10 cellular contexts compared by ENCODE assay signal in genomic region chr14:65926935-65927700, GRCh38.
A peak's percentile ranks its signal among the peaks of the same experiment; 100 is the strongest.
DNase-seq lines count a peak whose midpoint lies in the region; ATAC-seq and TF ChIP-seq lines count a peak whose summit lies in the region.
"Had no signal": no experiment of that assay in that cellular context is flagged by ENCODE, and none has a peak within 500 bp of the region (broad histone marks: within the 10 kb centered on the region; RNA-seq: fewer than 3 reads in every experiment).

No MANE protein-coding gene starts in this region.

- peaks cover 45% of the 10 kb centered on the region for H3K4me1 ChIP-seq in CD4-positive, CD25-positive, alpha-beta regulatory T cell (ENCODE audit: control insufficient read depth, insufficient read depth, low read length, poor library complexity, severe bottlenecking)
- peaks cover 29% of the 10 kb centered on the region for H3K4me1 ChIP-seq in GM23338 (ENCODE audit: insufficient read depth)
- H3K4me1 ChIP-seq in PC-9 (replicated peaks; ENCODE audit: insufficient read depth) = 0 out of 2 replicates have a peak, but pooled peaks cover 18% of the 10 kb centered on the region
- H3K4me1 ChIP-seq in prostate gland (replicated peaks) = no peaks in the 10 kb centered on the region
- no peaks in the 10 kb centered on the region for H3K4me1 ChIP-seq in left ventricle myocardium inferior
- H3K4me1 ChIP-seq: left lung had no signal

- in situ Hi-C loops in GM13977 (cut with MboI; ENCODE audit: low pct_unique_long_range_greater_than_20kb, low sequenced_read_pairs, unreplicated experiment) = no loop called here

- no peaks in the 10 kb centered on the region for H4K20me1 ChIP-seq in GM23338 (replicated peaks; ENCODE audit: insufficient read depth)
- no peaks in the 10 kb centered on the region for H4K20me1 ChIP-seq in PC-9 (ENCODE audit: insufficient read depth)

- BruUV-seq in PC-9 (replicated peaks; lab: Mats Ljungman, UMichigan) = no TSS peak

- no peaks in the 10 kb centered on the region for H3K27me3 Mint-ChIP-seq in CD4-positive, CD25-positive, alpha-beta regulatory T cell
- H3K27me3 Mint-ChIP-seq in GM23338 (ENCODE audit: insufficient read depth, low read depth, poor library complexity) = peaks cover 17% of the 10 kb centered on the region
- H3K27me3 Mint-ChIP-seq in effector memory CD8-positive, alpha-beta T cell = no peaks in the 10 kb centered on the region
- H3K27me3 Mint-ChIP-seq: dendritic cell treated with granulocyte-macrophage colony-stimulating factor and Interleukin-4, amounts not matched to agents 40 ng/mL and 50 ng/mL, for 4 days had no signal

- peak in 1 of 3 donors; percentile 56 for DNase-seq in CD4-positive, CD25-positive, alpha-beta regulatory T cell
- DNase-seq in GM23338 (ENCODE audit: low spot score) (no peak), PC-9 (no peak), prostate gland (ENCODE audit: low spot score) (no peak), amygdala (lab: John Stamatoyannopoulos, UW) (no peak), GM13977 (ENCODE audit: low spot score) (no peak), left ventricle myocardium inferior (no peak)
- no peak for DNase-seq in effector memory CD8-positive, alpha-beta T cell
- DNase-seq: left lung had no signal

- POLR2A ChIA-PET in PC-9 (lab: Charles Lee; ENCODE audit: unreplicated experiment) = interaction anchor here (0.7 kb wide), 1 partner anchor 543 kb away, joined by 4 read pairs; no protein-coding TSS in a partner anchor

- CTCF ChIA-PET in PC-9 (lab: Charles Lee) = interaction anchor here (0.6 kb wide), 1 partner anchor 230 kb away, joined by 5 read pairs; no protein-coding TSS in a partner anchor

- H3K9me2 ChIP-seq in GM23338 (ENCODE audit: insufficient read depth) = 0 out of 2 replicates have a peak, but pooled peaks cover 4% of the 10 kb centered on the region
- no peaks in the 10 kb centered on the region for H3K9me2 ChIP-seq in PC-9 (ENCODE audit: insufficient read depth)

- no peak for ATAC-seq in CD4-positive, CD25-positive, alpha-beta regulatory T cell (ENCODE audit: low read depth in 2 of 2)
- no peak for ATAC-seq in GM23338
- ATAC-seq in effector memory CD8-positive, alpha-beta T cell (replicated peaks) = no peak

- H3K9me3 ChIP-seq in CD4-positive, CD25-positive, alpha-beta regulatory T cell (ENCODE audit: control insufficient read depth in 2 of 2, low read length in 2 of 2) = no peaks in the 10 kb centered on the region
- H3K9me3 ChIP-seq in PC-9 (ENCODE audit: insufficient read depth, low read depth) (no peaks in the 10 kb centered on the region), prostate gland (no peaks in the 10 kb centered on the region), left ventricle myocardium inferior (replicated peaks) (no peaks in the 10 kb centered on the region)
- H3K9me3 ChIP-seq: left lung had no signal

- H3K36me3 Mint-ChIP-seq in CD4-positive, CD25-positive, alpha-beta regulatory T cell = peaks cover 11% of the 10 kb centered on the region
- no peaks in the 10 kb centered on the region for H3K36me3 Mint-ChIP-seq in GM23338 (ENCODE audit: low read depth)
- peaks cover 3% of the 10 kb centered on the region for H3K36me3 Mint-ChIP-seq in effector memory CD8-positive, alpha-beta T cell (ENCODE audit: insufficient read depth)

- 0 out of 2 replicates have a peak overlapping the region, but pooled peaks have one; percentile 30 for H3K4me2 ChIP-seq in GM23338
- H3K4me2 ChIP-seq in PC-9 = peak overlapping the region; percentile 57

- TF ChIP-seq CTCF in GM23338 (conservative IDR thresholded peaks at IDR 0.05; ENCODE audit: low read depth in 2 of 2) = no peak
- no peak for TF ChIP-seq CTCF in PC-9 (conservative IDR thresholded peaks at IDR 0.05)
- TF ChIP-seq CTCF in prostate gland (IDR thresholded peaks at IDR 0.05) = no peak
- no peak for TF ChIP-seq CTCF in GM13977 (IDR thresholded peaks at IDR 0.05; ENCODE audit: extremely low read depth, insufficient read depth, missing control alignments)
- no peak for TF ChIP-seq CTCF in left ventricle myocardium inferior (IDR thresholded peaks at IDR 0.05; ENCODE audit: borderline replicate concordance)

- peaks cover 28 to 70% (median 43%) of the 10 kb centered on the region in 4 donors for H3K4me1 Mint-ChIP-seq in CD4-positive, CD25-positive, alpha-beta regulatory T cell
- peaks cover 40% of the 10 kb centered on the region for H3K4me1 Mint-ChIP-seq in GM23338
- H3K4me1 Mint-ChIP-seq in effector memory CD8-positive, alpha-beta T cell (ENCODE audit: low read depth in 2 of 2) = peaks cover 52 to 64% of the 10 kb centered on the region in 2 donors

- peak overlapping the region; percentile 16 to 78 (median 64) for H3K4me3 Mint-ChIP-seq in CD4-positive, CD25-positive, alpha-beta regulatory T cell
- H3K4me3 Mint-ChIP-seq in GM23338 = no peak overlapping the region; the same call in 2 of the 3 replicates
- peak overlapping the region; percentile 72 to 85 for H3K4me3 Mint-ChIP-seq in effector memory CD8-positive, alpha-beta T cell
- H3K4me3 Mint-ChIP-seq: dendritic cell treated with granulocyte-macrophage colony-stimulating factor and Interleukin-4, amounts not matched to agents 40 ng/mL and 50 ng/mL, for 4 days had no signal

- H3F3A ChIP-seq in GM23338 (replicated peaks; ENCODE audit: low read depth) = no peaks in the 10 kb centered on the region
- 0 out of 2 replicates have a peak, but pooled peaks cover 4% of the 10 kb centered on the region for H3F3A ChIP-seq in PC-9 (ENCODE audit: insufficient read depth, low read depth)

- no peaks in the 10 kb centered on the region for H3K27me3 ChIP-seq in CD4-positive, CD25-positive, alpha-beta regulatory T cell (ENCODE audit: control insufficient read depth, insufficient read depth, low read length)
- H3K27me3 ChIP-seq in GM23338 (ENCODE audit: insufficient read depth) = no peaks in the 10 kb centered on the region
- no peaks in the 10 kb centered on the region for H3K27me3 ChIP-seq in PC-9 (ENCODE audit: insufficient read depth, low read depth)
- no peaks in the 10 kb centered on the region for H3K27me3 ChIP-seq in prostate gland (replicated peaks; ENCODE audit: insufficient read depth)
- peaks cover 87% of the 10 kb centered on the region for H3K27me3 ChIP-seq in left ventricle myocardium inferior (ENCODE audit: low read depth)

- H2AFZ ChIP-seq in GM23338 (peak overlapping the region; percentile 60; the same call in 1 of the 2 replicates), PC-9 (no peak overlapping the region)

- intact Hi-C loops in PC-9 (cut with micrococcal nuclease; ENCODE audit: unreplicated experiment) (no loop called here), prostate gland (cut with DNase I) (no loop called here), left ventricle myocardium inferior (cut with micrococcal nuclease) (no loop called here)

- H3K79me2 ChIP-seq in GM23338 (replicated peaks; ENCODE audit: insufficient read depth) (no peaks in the 10 kb centered on the region), PC-9 (ENCODE audit: low read depth) (no peaks in the 10 kb centered on the region)

- WGBS in prostate gland = 86% methylated on average over 7 of the region's 7 CpGs

- H3K4me3 ChIP-seq in CD4-positive, CD25-positive, alpha-beta regulatory T cell (ENCODE audit: low read depth, low read length) = peak overlapping the region; percentile 61
- H3K4me3 ChIP-seq in GM23338 (no peak overlapping the region), PC-9 (no peak overlapping the region), prostate gland (no peak overlapping the region), left ventricle myocardium inferior (no peak overlapping the region)
- H3K4me3 ChIP-seq: left lung had no signal

- TF ChIP-seq POLR2A in prostate gland (IDR thresholded peaks at IDR 0.05) = no peak

- no peaks in the 10 kb centered on the region for H3K36me3 ChIP-seq in CD4-positive, CD25-positive, alpha-beta regulatory T cell (ENCODE audit: control insufficient read depth, insufficient read depth, low read length)
- H3K36me3 ChIP-seq in GM23338 (ENCODE audit: insufficient read depth) = no peaks in the 10 kb centered on the region
- no peaks in the 10 kb centered on the region for H3K36me3 ChIP-seq in PC-9 (ENCODE audit: low read depth)
- H3K36me3 ChIP-seq in prostate gland = no peaks in the 10 kb centered on the region
- H3K36me3 ChIP-seq in left ventricle myocardium inferior = no peaks in the 10 kb centered on the region
- H3K36me3 ChIP-seq: left lung had no signal

- H3K9me3 Mint-ChIP-seq in CD4-positive, CD25-positive, alpha-beta regulatory T cell = peaks cover 0 to 2% (median 0%) of the 10 kb centered on the region in 7 donors
- H3K9me3 Mint-ChIP-seq in GM23338 = peaks cover 6% of the 10 kb centered on the region; the same call in 1 of the 3 replicates
- H3K9me3 Mint-ChIP-seq in effector memory CD8-positive, alpha-beta T cell = no peaks in the 10 kb centered on the region
- H3K9me3 Mint-ChIP-seq: dendritic cell treated with granulocyte-macrophage colony-stimulating factor and Interleukin-4, amounts not matched to agents 40 ng/mL and 50 ng/mL, for 4 days had no signal

- H3K27ac ChIP-seq in CD4-positive, CD25-positive, alpha-beta regulatory T cell (ENCODE audit: insufficient read depth, low read length, poor library complexity, severe bottlenecking) = peak overlapping the region; percentile 73
- H3K27ac ChIP-seq in GM23338 (ENCODE audit: low read depth) (peak overlapping the region; percentile 43; the same call in 1 of the 2 replicates), PC-9 (no peak overlapping the region), prostate gland (no peak overlapping the region), left ventricle myocardium inferior (replicated peaks) (no peak overlapping the region)
- H3K27ac ChIP-seq: left lung had no signal

- peak overlapping the region; percentile 93 to 99 (median 93) for H3K27ac Mint-ChIP-seq in CD4-positive, CD25-positive, alpha-beta regulatory T cell
- peak overlapping the region; percentile 95 for H3K27ac Mint-ChIP-seq in GM23338
- peak overlapping the region; percentile 89 to 91 for H3K27ac Mint-ChIP-seq in effector memory CD8-positive, alpha-beta T cell
- H3K27ac Mint-ChIP-seq: dendritic cell treated with granulocyte-macrophage colony-stimulating factor and Interleukin-4, amounts not matched to agents 40 ng/mL and 50 ng/mL, for 4 days had no signal

TF ChIP-seq in GM23338, 12 proteins besides CTCF, POLR2A, EP300 and RAD21:
- TF ChIP-seq NANOG (IDR thresholded peaks at IDR 0.05; ENCODE audit: borderline replicate concordance) = no peak
- TF ChIP-seq ETS1 (IDR thresholded peaks at IDR 0.05) = no peak
- TF ChIP-seq EZH2phosphoT487 (IDR thresholded peaks at IDR 0.05; ENCODE audit: unreplicated experiment) = no peak
- no peak for TF ChIP-seq STAT1 (IDR thresholded peaks at IDR 0.05; ENCODE audit: unreplicated experiment)

Comparison
In these comparisons a context has a peak if more than half of its experiments do, and no peak if none do; other contexts are left out.
1. H3K27ac ChIP-seq: peak in CD4-positive, CD25-positive, alpha-beta regulatory T cell (single experiment) and GM23338 (single experiment); none in PC-9 (single experiment), prostate gland (0 of 2) and left ventricle myocardium inferior (single experiment).
2. Peak in every context shown above with its lines, with median percentiles within 50 percentile points of each other: H3K27ac Mint-ChIP-seq.